Comparison of ENCODE assay signal across 26 cellular contexts in genomic region chr6:154829970-154830369, GRCh38.
"Had no signal": no experiment of that assay in that cellular context is flagged by ENCODE, and none has a peak within 500 bp of the region (broad histone marks: within the 10 kb centered on the region; RNA-seq: fewer than 3 reads in every experiment).

No MANE protein-coding gene starts in this region.

- H3K4me3 ChIP-seq: adrenal gland, body of pancreas, colonic mucosa, esophagus squamous epithelium, gastroesophageal sphincter, heart right ventricle, hepatocyte had no signal

- H3K4me1 ChIP-seq: colonic mucosa had no signal

- H3K9me3 ChIP-seq: adrenal gland, body of pancreas, colonic mucosa, esophagus squamous epithelium, gastroesophageal sphincter, heart right ventricle had no signal

- H3K27me3 ChIP-seq: adrenal gland, body of pancreas, colonic mucosa, esophagus squamous epithelium, gastroesophageal sphincter, heart right ventricle, hepatocyte had no signal

- H3K27ac ChIP-seq: adrenal gland, body of pancreas, colonic mucosa, epithelial cell of prostate, esophagus squamous epithelium, gastroesophageal sphincter, heart right ventricle, hepatocyte had no signal

- DNase-seq: activated CD4-positive, alpha-beta memory T cell treated with anti-CD3 and anti-CD28 coated beads for 36 hours; activated CD4-positive, alpha-beta T cell treated with anti-CD3 and anti-CD28 coated beads for 36 hours; activated CD4-positive, alpha-beta T cell treated with anti-CD3 and anti-CD28 coated beads, Interleukin-2, amount 10 ng/mL, durations not matched to agents 24 days and 14 days; activated CD4-positive, CD25-positive, alpha-beta regulatory T cell; activated CD4-positive, CD25-positive, alpha-beta regulatory T cell treated with anti-CD3 and anti-CD28 coated beads, Interleukin-2, amount 50 U/mL, for 72 hours; activated CD8-positive, alpha-beta memory T cell treated with anti-CD3 and anti-CD28 coated beads, Interleukin-2, amount 10 ng/mL, durations not matched to agents 7 days and 5 days; activated CD8-positive, alpha-beta memory T cell treated with anti-CD3 and anti-CD28 coated beads, Interleukin-2, amount 50 U/mL, for 4 hours; activated CD8-positive, alpha-beta T cell treated with anti-CD3 and anti-CD28 coated beads, Interleukin-2, amount 10 ng/mL, durations not matched to agents 7 days and 5 days; activated gamma-delta T cell; activated naive CD4-positive, alpha-beta T cell treated with Interleukin-2 at 50 U/mL for 16 hours; activated naive CD8-positive, alpha-beta T cell treated with anti-CD3 and anti-CD28 coated beads for 36 hours; activated naive CD8-positive, alpha-beta T cell treated with anti-CD3 and anti-CD28 coated beads, Interleukin-2, amount 50 U/mL, for 24 hours; activated T-cell treated with anti-CD3 and anti-CD28 coated beads, Interleukin-2, amount 50 U/mL, for 24 hours; activated T-cell treated with anti-CD3 and anti-CD28 coated beads, Interleukin-2, amount 50 U/mL, for 72 hours; adrenal gland; aorta; body of pancreas; colonic mucosa; effector CD8-positive, alpha-beta T cell; esophagus squamous epithelium; foreskin melanocyte; heart right ventricle; T-helper 2 cell had no signal

- ATAC-seq: activated CD4-positive, alpha-beta T cell treated with anti-CD3 and anti-CD28 coated beads for 36 hours; activated CD8-positive, alpha-beta memory T cell treated with anti-CD3 and anti-CD28 coated beads, Interleukin-2, amount 10 ng/mL, durations not matched to agents 7 days and 5 days; activated CD8-positive, alpha-beta T cell treated with anti-CD3 and anti-CD28 coated beads, Interleukin-2, amount 10 ng/mL, durations not matched to agents 7 days and 5 days; activated naive CD8-positive, alpha-beta T cell treated with anti-CD3 and anti-CD28 coated beads, Interleukin-2, amount 50 U/mL, for 24 hours; activated T-cell treated with anti-CD3 and anti-CD28 coated beads, Interleukin-2, amount 50 U/mL, for 72 hours; body of pancreas; gastroesophageal sphincter; heart right ventricle had no signal

- H2AFZ ChIP-seq: hepatocyte had no signal

- H3K4me2 ChIP-seq: hepatocyte had no signal
